Comparison of ENCODE assay signal across 8 cellular contexts in genomic region chr5:109409844-109410388, GRCh38. TPM values are rescaled to one million over a fixed set of nuclear protein-coding genes. Genes with fewer than 3 reads are reported as not detected.
A peak's percentile ranks its signal among the peaks of the same experiment; 100 is the strongest.
DNase-seq lines count a peak whose midpoint lies in the region; ATAC-seq and TF ChIP-seq lines count a peak whose summit lies in the region.

TSS of gene PJA2 (minus strand) at chr5:109409974. CDS start at chr5:109383433, 26,541 bp downstream.

- H3K27ac ChIP-seq in coronary artery (peak within 1 kb of the TSS; percentile 99), layer of hippocampus (ENCODE audit: low read depth, low read length) (peak within 1 kb of the TSS; percentile 98)

- ATAC-seq in GM19328 (IDR thresholded peaks at IDR 0.05; ENCODE audit: unreplicated experiment) (peak; percentile 83), HG03520 (IDR thresholded peaks at IDR 0.05; ENCODE audit: unreplicated experiment) (peak; percentile 78)

- peak within 1 kb of the TSS; percentile 100 for H3K27ac Mint-ChIP-seq in activated CD4-positive, alpha-beta T cell treated with anti-CD3 and anti-CD28 coated beads, Interleukin-2, amount 10 ng/mL, durations not matched to agents 7 days and 5 days

- CTCF ChIA-PET in BJ (lab: Yijun Ruan, JAX): interaction anchor here (0.6 to 1.5 kb wide), 2 partner anchors 18 to 1276 kb away, joined by 3 read pairs; no protein-coding TSS in a partner anchor
- CTCF ChIA-PET in activated CD4-positive, alpha-beta T cell treated with anti-CD3 and anti-CD28 coated beads, Interleukin-2, amount 10 ng/mL, durations not matched to agents 7 days and 5 days (lab: Charles Lee): no interaction called here

- POLR2A ChIA-PET in BJ (lab: Charles Lee): interaction anchor here (0.7 to 1.0 kb wide), 2 partner anchors 10 to 84 kb away, joined by 3 read pairs; no protein-coding TSS in a partner anchor
- POLR2A ChIA-PET in activated CD4-positive, alpha-beta T cell treated with anti-CD3 and anti-CD28 coated beads, Interleukin-2, amount 10 ng/mL, durations not matched to agents 7 days and 5 days (lab: Charles Lee): no interaction called here

- no peaks in the 10 kb centered on the region for H3K36me3 ChIP-seq in BJ (ENCODE audit: control insufficient read depth, insufficient read depth, low read length)

- DNase-seq in BJ (ENCODE audit: low read depth) (peak; percentile 100), NCI-H69 (lab: John Stamatoyannopoulos, UW) (peak; percentile 100), coronary artery (ENCODE audit: low spot score) (peak; percentile 100)
- DNase-seq in activated CD4-positive, alpha-beta T cell treated with anti-CD3 and anti-CD28 coated beads, Interleukin-2, amount 10 ng/mL, durations not matched to agents 7 days and 5 days: peak; percentile 97
- peak; percentile 90 to 91 for DNase-seq in stimulated activated CD4-positive, alpha-beta T cell treated with anti-CD3 and anti-CD28 coated beads, Interleukin-1b, Interleukin-23, amount 100 ng/mL, for 4 hours (ENCODE audit: low read depth in 2 of 2)

- peaks cover 11% of the 10 kb centered on the region for H3K9me3 Mint-ChIP-seq in activated CD4-positive, alpha-beta T cell treated with anti-CD3 and anti-CD28 coated beads, Interleukin-2, amount 10 ng/mL, durations not matched to agents 7 days and 5 days

- H3K27me3 Mint-ChIP-seq in activated CD4-positive, alpha-beta T cell treated with anti-CD3 and anti-CD28 coated beads, Interleukin-2, amount 10 ng/mL, durations not matched to agents 7 days and 5 days: no peaks in the 10 kb centered on the region

- peaks cover 35% of the 10 kb centered on the region for H3K4me1 Mint-ChIP-seq in activated CD4-positive, alpha-beta T cell treated with anti-CD3 and anti-CD28 coated beads, Interleukin-2, amount 10 ng/mL, durations not matched to agents 7 days and 5 days

- H3K27me3 ChIP-seq in BJ (ENCODE audit: control insufficient read depth, insufficient read depth, low read length) (no peaks in the 10 kb centered on the region), layer of hippocampus (ENCODE audit: control insufficient read depth, insufficient read depth, low read length) (no peaks in the 10 kb centered on the region)

- H3K4me3 Mint-ChIP-seq in activated CD4-positive, alpha-beta T cell treated with anti-CD3 and anti-CD28 coated beads, Interleukin-2, amount 10 ng/mL, durations not matched to agents 7 days and 5 days: peak within 1 kb of the TSS; percentile 92

- TF ChIP-seq CTCF in BJ (IDR thresholded peaks at IDR 0.05; ENCODE audit: insufficient read depth, low read depth, low read length) (peak; percentile 33; the same call in 1 of the 2 replicates), coronary artery (IDR thresholded peaks at IDR 0.05) (no peak)

- H3K4me3 ChIP-seq in BJ (ENCODE audit: low read depth, low read length) (peak within 1 kb of the TSS; percentile 77), coronary artery (peak within 1 kb of the TSS; percentile 96)

- H3K36me3 Mint-ChIP-seq in activated CD4-positive, alpha-beta T cell treated with anti-CD3 and anti-CD28 coated beads, Interleukin-2, amount 10 ng/mL, durations not matched to agents 7 days and 5 days (ENCODE audit: low read depth): peaks cover 25% of the 10 kb centered on the region

RNA-seq across cellular contexts. Expression of gene PJA2, which starts in this region (rescaled TPM):
- 33.6 and 65.3 TPM in 2 replicates for polyA plus RNA-seq in BJ (2011; rRNA removed)
- 37.5 and 39.5 TPM in 2 replicates for polyA minus RNA-seq in BJ (2011; rRNA and poly(A)+ RNA removed)
- 10 to 100 TPM; 51.7 to 58.7 TPM for total RNA-seq in activated CD4-positive, alpha-beta T cell treated with anti-CD3 and anti-CD28 coated beads, Interleukin-2, amount 10 ng/mL, durations not matched to agents 7 days and 5 days

Comparison
In these comparisons a context has a peak if more than half of its experiments do, and no peak if none do; other contexts are left out.
1. Peak in every context shown above with its lines: DNase-seq, ATAC-seq, H3K4me3 ChIP-seq and H3K27ac ChIP-seq.